In the genomic region with DNA sequence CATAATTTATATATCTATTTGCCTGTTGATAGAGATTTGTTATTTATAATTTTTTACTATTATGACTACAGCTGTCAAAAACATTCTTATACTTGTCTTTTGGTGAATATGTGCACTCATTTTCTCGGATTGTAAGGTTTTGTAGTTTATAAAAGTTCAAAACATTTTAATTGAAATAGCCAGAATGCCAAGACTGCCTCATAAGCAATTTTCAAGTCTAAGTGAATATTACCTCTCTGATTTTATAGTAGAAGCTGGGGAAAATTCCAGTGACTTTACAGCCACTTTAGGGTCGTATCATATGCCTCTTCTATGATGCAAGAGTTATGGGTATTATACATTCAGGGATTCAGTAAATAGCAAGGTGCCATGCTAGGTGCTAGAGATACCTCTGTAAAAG, we compare ENCODE assay signal across 28 cellular contexts.
"Had no signal": no experiment of that assay in that cellular context is flagged by ENCODE, and none has a peak within 500 bp of the region (broad histone marks: within the 10 kb centered on the region; RNA-seq: fewer than 3 reads in every experiment).

No MANE protein-coding gene starts in this region.

- H3K27me3 ChIP-seq: body of pancreas had no signal

- H3K27ac ChIP-seq: body of pancreas, VCaP had no signal

- H3K4me3 ChIP-seq: body of pancreas had no signal

- H3K9me3 ChIP-seq: body of pancreas had no signal

- H3K4me1 Mint-ChIP-seq: activated CD4-positive, alpha-beta memory T cell treated with anti-CD3 and anti-CD28 coated beads, Interleukin-2, amount 10 ng/mL, durations not matched to agents 7 days and 5 days; activated T-helper 17 cell treated with anti-CD3 and anti-CD28 coated beads, Interleukin-2, amount 50 U/mL, for 72 hours; WTC11 had no signal

- FAIRE-seq: colon, frontal cortex, TTC549 had no signal

- ATAC-seq: activated T-cell treated with anti-CD3 and anti-CD28 coated beads, Interleukin-2, amount 50 U/mL, for 4 hours; activated T-helper 17 cell treated with anti-CD3 and anti-CD28 coated beads, Interleukin-2, amount 50 U/mL, for 72 hours; body of pancreas; esophagus mucosa; T-helper 17 cell; WTC11 had no signal

- DNase-seq: activated CD4-positive, alpha-beta memory T cell treated with anti-CD3 and anti-CD28 coated beads, Interleukin-2, amount 10 ng/mL, durations not matched to agents 7 days and 5 days; activated CD4-positive, alpha-beta T cell treated with anti-CD3 and anti-CD28 coated beads for 1 hour; activated CD4-positive, alpha-beta T cell treated with anti-CD3 and anti-CD28 coated beads for 4 hours; activated CD4-positive, alpha-beta T cell treated with anti-CD3 and anti-CD28 coated beads, Interleukin-2, amount 10 ng/mL, durations not matched to agents 7 days and 5 days; activated CD4-positive, alpha-beta T cell treated with anti-CD3 and anti-CD28 coated beads, Interleukin-2, amount 50 U/mL, for 4 hours; activated CD8-positive, alpha-beta memory T cell treated with anti-CD3 and anti-CD28 coated beads for 24 hours; activated effector memory CD4-positive, alpha-beta T cell treated with Interleukin-2 at 50 U/mL for 16 hours; activated gamma-delta T cell treated with Interleukin-2 at 50 U/mL for 16 hours; activated naive CD4-positive, alpha-beta T cell treated with anti-CD3 and anti-CD28 coated beads, Interleukin-2, amount 50 U/mL, for 16 hours; activated naive CD4-positive, alpha-beta T cell treated with Interleukin-2 at 50 U/mL for 16 hours; activated T-cell treated with anti-CD3 and anti-CD28 coated beads, Interleukin-2, amount 50 U/mL, for 4 hours; amniotic stem cell; anterior cingulate cortex; body of pancreas; caudate nucleus; effector CD8-positive, alpha-beta T cell; foreskin fibroblast; head of caudate nucleus; T-helper 1 cell; T-helper 17 cell had no signal

- H3K4me3 Mint-ChIP-seq: activated CD4-positive, alpha-beta memory T cell treated with anti-CD3 and anti-CD28 coated beads, Interleukin-2, amount 10 ng/mL, durations not matched to agents 7 days and 5 days; activated CD4-positive, alpha-beta T cell treated with anti-CD3 and anti-CD28 coated beads, Interleukin-2, amount 10 ng/mL, durations not matched to agents 7 days and 5 days; activated naive CD8-positive, alpha-beta T cell; activated T-cell treated with anti-CD3 and anti-CD28 coated beads, Interleukin-2, amount 50 U/mL, for 4 hours; activated T-helper 17 cell treated with anti-CD3 and anti-CD28 coated beads, Interleukin-2, amount 50 U/mL, for 72 hours; T-helper 17 cell; WTC11 had no signal

- H3K27ac Mint-ChIP-seq: activated CD4-positive, alpha-beta memory T cell treated with anti-CD3 and anti-CD28 coated beads, Interleukin-2, amount 10 ng/mL, durations not matched to agents 7 days and 5 days; activated CD4-positive, alpha-beta T cell treated with anti-CD3 and anti-CD28 coated beads, Interleukin-2, amount 10 ng/mL, durations not matched to agents 7 days and 5 days; activated naive CD8-positive, alpha-beta T cell; activated T-helper 17 cell treated with anti-CD3 and anti-CD28 coated beads, Interleukin-2, amount 50 U/mL, for 72 hours; T-helper 17 cell; WTC11 had no signal

- H3K9me3 Mint-ChIP-seq: activated CD4-positive, alpha-beta memory T cell treated with anti-CD3 and anti-CD28 coated beads, Interleukin-2, amount 10 ng/mL, durations not matched to agents 7 days and 5 days; activated CD4-positive, alpha-beta T cell treated with anti-CD3 and anti-CD28 coated beads, Interleukin-2, amount 10 ng/mL, durations not matched to agents 7 days and 5 days; activated T-cell treated with anti-CD3 and anti-CD28 coated beads, Interleukin-2, amount 50 U/mL, for 4 hours; activated T-helper 17 cell treated with anti-CD3 and anti-CD28 coated beads, Interleukin-2, amount 50 U/mL, for 72 hours had no signal

- H3K27me3 Mint-ChIP-seq: activated CD4-positive, alpha-beta memory T cell treated with anti-CD3 and anti-CD28 coated beads, Interleukin-2, amount 10 ng/mL, durations not matched to agents 7 days and 5 days; activated CD4-positive, alpha-beta T cell treated with anti-CD3 and anti-CD28 coated beads, Interleukin-2, amount 10 ng/mL, durations not matched to agents 7 days and 5 days; activated naive CD8-positive, alpha-beta T cell; activated T-helper 17 cell treated with anti-CD3 and anti-CD28 coated beads, Interleukin-2, amount 50 U/mL, for 72 hours; T-helper 17 cell had no signal
